1 cellular context compared by ENCODE assay signal in genomic region chr5:56155992-56156584, GRCh38.
TF ChIP-seq lines count a peak whose summit lies in the region.

No MANE protein-coding gene starts in this region.

TF ChIP-seq in H1, 55 proteins besides CTCF, POLR2A, EP300 and RAD21 (continued from another document):
- TF ChIP-seq CHD7 (IDR thresholded peaks at IDR 0.05; ENCODE audit: insufficient replicate concordance, low read length) (no peak), BRCA1 (IDR thresholded peaks at IDR 0.05; ENCODE audit: low read depth, low read length) (no peak), ZNF274 (IDR thresholded peaks at IDR 0.05; ENCODE audit: borderline replicate concordance, extremely low read depth, low read length) (no peak), RNF2 (IDR thresholded peaks at IDR 0.05; ENCODE audit: borderline replicate concordance, low read depth, low read length, missing control alignments, poor library complexity, severe bottlenecking) (no peak), BCL11A (IDR thresholded peaks at IDR 0.05; ENCODE audit: low read depth in 2 of 2, low read length in 2 of 2) (no peak), CEBPB (IDR thresholded peaks at IDR 0.05; ENCODE audit: low read depth, low read length) (no peak), EGR1 (IDR thresholded peaks at IDR 0.05; ENCODE audit: borderline replicate concordance, low read depth, low read length) (no peak), EZH2 (IDR thresholded peaks at IDR 0.05; ENCODE audit: low read depth, low read length, severe bottlenecking) (no peak), SAP30 (IDR thresholded peaks at IDR 0.05; ENCODE audit: insufficient read depth, insufficient replicate concordance, low read length) (no peak)
